Comparison of ENCODE assay signal across 7 cellular contexts in genomic region chr17:35432176-35433074, GRCh38. TPM values are rescaled to one million over a fixed set of nuclear protein-coding genes. Genes with fewer than 3 reads are reported as not detected.
DNase-seq lines count a peak whose midpoint lies in the region; ATAC-seq and TF ChIP-seq lines count a peak whose summit lies in the region.

Gene SLFN12, minus strand, starts transcription at chr17:35432500. Its CDS starts 9,472 bp downstream, at chr17:35423028.

- ATAC-seq in HG03066 (IDR thresholded peaks at IDR 0.05; ENCODE audit: low read depth, unreplicated experiment) = peak; percentile 63

- no peaks in the 10 kb centered on the region for H3K9me3 Mint-ChIP-seq in MCF 10A (ENCODE audit: unreplicated experiment)

- TF ChIP-seq CTCF in MCF 10A (IDR thresholded peaks at IDR 0.05; ENCODE audit: unreplicated experiment) (no peak), smooth muscle cell (IDR thresholded peaks at IDR 0.05; ENCODE audit: borderline replicate concordance, insufficient read depth, poor library complexity, severe bottlenecking) (no peak)

- H3K27ac ChIP-seq in smooth muscle cell (ENCODE audit: low read depth) = peak within 1 kb of the TSS; percentile 88

- peaks cover 21% of the 10 kb centered on the region for H3K4me1 Mint-ChIP-seq in MCF 10A (ENCODE audit: insufficient read depth, unreplicated experiment)

- peaks cover 4% of the 10 kb centered on the region for H3K36me3 Mint-ChIP-seq in MCF 10A (ENCODE audit: insufficient read depth, unreplicated experiment)

- peak; percentile 47 for TF ChIP-seq POLR2A in GM18951 (IDR thresholded peaks at IDR 0.05; ENCODE audit: extremely low read depth, insufficient read depth, insufficient read length)

- H3K4me3 Mint-ChIP-seq in MCF 10A (ENCODE audit: unreplicated experiment) = peak within 1 kb of the TSS; percentile 79

- no peaks in the 10 kb centered on the region for H4K20me1 ChIP-seq in smooth muscle cell (ENCODE audit: low read depth)

- peak within 1 kb of the TSS; percentile 87 for H3K4me2 ChIP-seq in smooth muscle cell

- H3K9ac ChIP-seq in smooth muscle cell (ENCODE audit: low read depth) = peak within 1 kb of the TSS; percentile 67

- H3F3A ChIP-seq in smooth muscle cell (ENCODE audit: low read depth) = peaks cover 7% of the 10 kb centered on the region

- CTCF ChIA-PET in MCF 10A (lab: Yijun Ruan, JAX) = interaction anchor here (0.9 to 2.1 kb wide), 3 partner anchors 117 to 191 kb away, joined by 3 to 10 read pairs (median 4); no protein-coding TSS in a partner anchor

- no peaks in the 10 kb centered on the region for H3K9me3 ChIP-seq in smooth muscle cell (replicated peaks; ENCODE audit: low read depth)

- intact Hi-C loops in T-helper 2 cell treated with Interferon-gamma antibody and Interleukin-4, amounts not matched to agents 100 ng/mL and 5 ng/mL, for 36 hours (cut with micrococcal nuclease) = loop anchor here (2.0 to 5.0 kb wide), 4 partner anchors 60 to 190 kb away; partner anchors contain the start of genes SLFN11, SLFN12L and SLFN5
- intact Hi-C loops in MCF 10A (cut with micrococcal nuclease) = loop anchor here (1.0 to 5.0 kb wide), 4 partner anchors 100 to 370 kb away; partner anchors contain the start of gene RFFL

- H3K4me1 ChIP-seq in smooth muscle cell (ENCODE audit: low read depth) = peaks cover 6% of the 10 kb centered on the region

- H3K36me3 ChIP-seq in smooth muscle cell (ENCODE audit: low read depth) = no peaks in the 10 kb centered on the region

- H3K27ac Mint-ChIP-seq in MCF 10A (ENCODE audit: low read depth, unreplicated experiment) = peak within 1 kb of the TSS; percentile 85

- H3K27me3 ChIP-seq in smooth muscle cell (ENCODE audit: low read depth) = no peaks in the 10 kb centered on the region

- peak within 1 kb of the TSS; percentile 52 for H3K4me3 ChIP-seq in smooth muscle cell

- in situ Hi-C loops in GM18951 (cut with MboI; ENCODE audit: low sequenced_read_pairs, unreplicated experiment) = no loop called here

- BruUV-seq in MCF 10A (replicated peaks; lab: Mats Ljungman, UMichigan) = no TSS peak

- H3K27me3 Mint-ChIP-seq in MCF 10A (ENCODE audit: insufficient read depth, unreplicated experiment) = no peaks in the 10 kb centered on the region

- POLR2A ChIA-PET in MCF 10A (lab: Yijun Ruan, JAX) = interaction anchor here (0.6 to 2.5 kb wide), 26 partner anchors 9 to 363 kb away, joined by 3 to 35 read pairs (median 4); partner anchors contain the start of genes AP2B1, MMP28, PEX12 and SLFN13

- 50% methylated on average over 22 of the region's 22 CpGs for WGBS in smooth muscle cell (ENCODE audit: low lambda C conversion rate)

- peak; percentile 92 for DNase-seq in MCF 10A (ENCODE audit: unreplicated experiment)
- peak; percentile 17 for DNase-seq in iPS-NIHi11 (ENCODE audit: low spot score)
- no peak for DNase-seq in smooth muscle cell (lab: John Stamatoyannopoulos, UW; ENCODE audit: unreplicated experiment)
- no peak for DNase-seq in NCI-H345 treated with DMSO at 0.1 percent for 48 hours (lab: John Stamatoyannopoulos, UW; ENCODE audit: unreplicated experiment)

- H2AFZ ChIP-seq in smooth muscle cell (ENCODE audit: low read depth) = peak within 1 kb of the TSS; percentile 89

- H3K79me2 ChIP-seq in smooth muscle cell (ENCODE audit: low read depth) = peaks cover 4% of the 10 kb centered on the region

RNA-seq across cellular contexts. Expression of gene SLFN12, which starts in this region (rescaled TPM):
- 12.5 and 14.2 TPM in 2 replicates for total RNA-seq in T-helper 2 cell treated with Interferon-gamma antibody and Interleukin-4, amounts not matched to agents 100 ng/mL and 5 ng/mL, for 36 hours
- total RNA-seq in MCF 10A (2022) = 6.3 and 8.0 TPM in 2 replicates
- 14.3 and 17.7 TPM in 2 replicates for total RNA-seq in smooth muscle cell
- polyA plus RNA-seq in smooth muscle cell = 2.8 and 4.4 TPM in 2 replicates

Comparison
In these comparisons a context has a peak if more than half of its experiments do, and no peak if none do; other contexts are left out.
1. DNase-seq: peak in MCF 10A (single experiment) and iPS-NIHi11 (single experiment); none in smooth muscle cell (single experiment) and NCI-H345 treated with DMSO at 0.1 percent for 48 hours (single experiment).